ENCODE assay signal across 33 cellular contexts in the genomic region with DNA sequence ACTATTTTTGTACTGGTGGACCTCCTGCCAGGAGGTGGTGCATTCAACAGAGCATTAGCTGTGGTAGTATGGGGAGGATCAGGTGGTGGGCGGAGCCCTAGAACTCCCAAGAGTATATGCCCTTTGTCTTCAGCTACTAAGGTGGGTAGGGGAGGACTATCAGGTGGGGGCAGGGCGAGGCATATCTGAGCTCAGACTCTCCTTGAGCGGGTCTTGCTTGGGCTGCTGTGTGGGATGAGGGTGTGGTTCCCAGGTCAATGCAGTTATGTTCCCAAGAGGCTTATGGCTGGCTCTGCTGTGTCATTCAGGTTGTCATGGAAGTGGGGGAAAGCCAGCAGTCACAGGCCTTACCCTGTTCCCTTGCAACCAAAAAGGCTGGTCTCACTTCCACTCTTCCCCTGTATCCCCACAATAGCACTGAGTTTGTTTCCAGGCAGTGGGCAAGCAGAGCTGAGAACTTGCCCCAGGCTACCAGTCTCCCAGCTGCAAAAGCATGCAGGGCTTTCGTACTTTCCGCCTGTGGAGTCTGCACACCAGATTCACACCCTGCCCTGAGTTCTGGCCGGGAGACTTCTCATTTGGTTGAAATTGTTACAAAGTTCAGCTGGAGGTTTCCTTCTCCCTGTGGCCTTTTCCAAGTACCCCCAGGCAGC.
"Had no signal": no experiment of that assay in that cellular context is flagged by ENCODE, and none has a peak within 500 bp of the region (broad histone marks: within the 10 kb centered on the region; RNA-seq: fewer than 3 reads in every experiment).

No MANE protein-coding gene starts in this region.

- H3K36me3 Mint-ChIP-seq: activated CD4-positive, alpha-beta memory T cell treated with anti-CD3 and anti-CD28 coated beads for 36 hours; activated naive CD8-positive, alpha-beta T cell treated with anti-CD3 and anti-CD28 coated beads for 36 hours had no signal

- H3K27ac ChIP-seq: brain microvascular endothelial cell, PC-9 had no signal

- H3K4me3 ChIP-seq: MG63, PC-9 had no signal

- H3K27ac Mint-ChIP-seq: activated CD4-positive, alpha-beta memory T cell treated with anti-CD3 and anti-CD28 coated beads for 36 hours; activated CD4-positive, alpha-beta T cell treated with anti-CD3 and anti-CD28 coated beads for 36 hours; activated CD4-positive, alpha-beta T cell treated with anti-CD3 and anti-CD28 coated beads, Interleukin-2, amount 10 ng/mL, durations not matched to agents 7 days and 5 days; activated naive CD8-positive, alpha-beta T cell treated with anti-CD3 and anti-CD28 coated beads for 36 hours had no signal

- H3K9me3 Mint-ChIP-seq: activated CD4-positive, alpha-beta memory T cell treated with anti-CD3 and anti-CD28 coated beads for 36 hours; activated CD4-positive, alpha-beta T cell treated with anti-CD3 and anti-CD28 coated beads, Interleukin-2, amount 10 ng/mL, durations not matched to agents 7 days and 5 days; activated naive CD8-positive, alpha-beta T cell treated with anti-CD3 and anti-CD28 coated beads for 36 hours had no signal

- H3K4me3 Mint-ChIP-seq: activated CD4-positive, alpha-beta memory T cell treated with anti-CD3 and anti-CD28 coated beads for 36 hours; activated CD4-positive, alpha-beta T cell treated with anti-CD3 and anti-CD28 coated beads for 36 hours; activated CD4-positive, alpha-beta T cell treated with anti-CD3 and anti-CD28 coated beads, Interleukin-2, amount 10 ng/mL, durations not matched to agents 7 days and 5 days; activated naive CD8-positive, alpha-beta T cell treated with anti-CD3 and anti-CD28 coated beads for 36 hours had no signal

- H3K4me1 Mint-ChIP-seq: activated CD4-positive, alpha-beta T cell treated with anti-CD3 and anti-CD28 coated beads for 36 hours; activated CD4-positive, alpha-beta T cell treated with anti-CD3 and anti-CD28 coated beads, Interleukin-2, amount 10 ng/mL, durations not matched to agents 7 days and 5 days; activated naive CD8-positive, alpha-beta T cell treated with anti-CD3 and anti-CD28 coated beads for 36 hours had no signal

- H3K27me3 Mint-ChIP-seq: activated CD4-positive, alpha-beta T cell treated with anti-CD3 and anti-CD28 coated beads, Interleukin-2, amount 10 ng/mL, durations not matched to agents 7 days and 5 days had no signal

- H3K4me2 ChIP-seq: PC-9 had no signal

- ATAC-seq: activated CD4-positive, alpha-beta T cell treated with anti-CD3 and anti-CD28 coated beads for 36 hours; activated CD4-positive, CD25-positive, alpha-beta regulatory T cell treated with anti-CD3 and anti-CD28 coated beads, Interleukin-2, amount 50 U/mL, for 24 hours had no signal

- H3K27me3 ChIP-seq: brain microvascular endothelial cell, MG63 had no signal

- H3K9me3 ChIP-seq: MG63 had no signal

- H3K36me3 ChIP-seq: brain microvascular endothelial cell, MG63 had no signal

- DNase-seq: activated CD4-positive, alpha-beta memory T cell treated with anti-CD3 and anti-CD28 coated beads for 36 hours; activated CD4-positive, alpha-beta T cell treated with anti-CD3 and anti-CD28 coated beads for 36 hours; activated CD4-positive, alpha-beta T cell treated with anti-CD3 and anti-CD28 coated beads, Interleukin-2, amount 10 ng/mL, durations not matched to agents 7 days and 5 days; activated CD8-positive, alpha-beta memory T cell treated with anti-CD3 and anti-CD28 coated beads, Interleukin-2, amount 50 U/mL, for 48 hours; activated effector memory CD4-positive, alpha-beta T cell treated with anti-CD3 and anti-CD28 coated beads, Interleukin-2, amount 50 U/mL, for 16 hours; activated naive CD4-positive, alpha-beta T cell; activated naive CD4-positive, alpha-beta T cell treated with anti-CD3 and anti-CD28 coated beads, Interleukin-2, amount 50 U/mL, for 16 hours; activated naive CD8-positive, alpha-beta T cell treated with anti-CD3 and anti-CD28 coated beads for 36 hours; activated T-cell treated with anti-CD3 and anti-CD28 coated beads, Interleukin-2, amount 50 U/mL, for 48 hours; amniotic stem cell; aorta; brain microvascular endothelial cell; central memory CD4-positive, alpha-beta T cell; Kasumi-1; KG1; MG63; NCI-H1048; NCI-H1105 treated with DMSO at 0.1 percent for 48 hours; NCI-H1436; NCI-H1694 treated with DMSO at 0.1 percent for 48 hours; NCI-H2029; NCI-H345; NCI-H510A; NCI-H526; NCI-H748 treated with DMSO at 0.1 percent for 48 hours; NK-92 treated with Interleukin-12 subunit alpha and Interleukin-12 subunit beta, amount 100 ng/mL, for 24 hours; PC-9; Right ventricle myocardium superior; SW 1271; T-helper 1 cell; T-helper 2 cell; T-helper 9 cell had no signal
